Comparison of ENCODE assay signal across 16 cellular contexts in the genomic region with DNA sequence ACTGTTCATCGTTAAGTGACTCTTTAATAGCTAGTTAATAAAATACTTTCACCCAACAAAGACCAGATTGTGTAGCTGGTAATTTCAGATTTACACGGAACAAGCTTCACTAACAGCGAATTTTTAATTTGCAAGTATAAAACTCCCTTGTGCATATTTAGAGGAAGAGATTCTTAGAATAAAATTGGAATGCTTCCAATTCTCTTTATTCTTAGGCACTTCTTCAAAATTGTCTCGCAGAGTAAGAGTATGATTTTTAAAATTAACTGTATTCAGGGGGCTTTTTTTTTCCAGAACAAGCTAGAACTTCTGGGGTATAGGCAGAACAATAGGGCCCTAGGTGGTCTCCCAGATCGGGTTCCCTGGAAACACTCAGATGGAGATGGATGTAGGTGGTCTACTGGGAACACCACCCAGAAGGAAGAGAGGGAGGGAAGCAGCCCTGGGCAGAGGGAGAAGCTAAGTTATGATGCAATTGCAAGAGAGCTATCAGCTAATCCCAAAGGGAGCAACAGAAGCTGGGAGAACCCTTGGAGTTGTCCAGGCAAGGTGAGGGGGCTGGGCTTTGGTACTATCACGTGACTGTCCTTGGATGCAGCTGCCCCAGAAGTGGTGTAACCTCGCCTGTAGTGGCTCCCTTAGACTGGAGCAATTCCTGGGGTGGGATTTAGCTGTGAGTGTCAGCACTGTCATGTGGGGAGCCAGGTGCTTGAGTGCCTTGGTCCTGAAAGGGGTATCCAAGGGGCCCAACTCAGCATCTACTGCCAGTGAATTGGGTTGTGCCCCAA.
"Had no signal": no experiment of that assay in that cellular context is flagged by ENCODE, and none has a peak within 500 bp of the region (broad histone marks: within the 10 kb centered on the region; RNA-seq: fewer than 3 reads in every experiment).

No MANE protein-coding gene starts in this region.

- H3K9ac ChIP-seq: neural progenitor cell had no signal

- DNase-seq: dorsolateral prefrontal cortex; effector CD4-positive, alpha-beta T cell; gastrocnemius medialis; mesenchymal stem cell; naive thymus-derived CD4-positive, alpha-beta T cell; psoas muscle; right cardiac atrium; small intestine; stimulated activated CD4-positive, alpha-beta T cell treated with anti-CD3 and anti-CD28 coated beads, Interleukin-15, amount 100 ng/mL, for 24 hours; stimulated activated CD4-positive, alpha-beta T cell treated with anti-CD3 and anti-CD28 coated beads, Interleukin-2, amount 100 ng/mL, for 48 hours; stimulated activated naive B cell treated with anti-CD40 and anti-IgM and Interleukin-4, amounts not matched to agents 10 μg/mL and 1 μg/mL and 100 μg/mL, for 72 hours; transverse colon had no signal

- H2AFZ ChIP-seq: neural progenitor cell had no signal

- H3K4me1 ChIP-seq: gastrocnemius medialis, neural progenitor cell, psoas muscle, suprapubic skin, transverse colon had no signal

- H3K4me3 ChIP-seq: dorsolateral prefrontal cortex, gastrocnemius medialis, lung, neural progenitor cell, psoas muscle, suprapubic skin, transverse colon had no signal

- H3K27ac ChIP-seq: dorsolateral prefrontal cortex, gastrocnemius medialis, neural progenitor cell, psoas muscle, suprapubic skin, transverse colon had no signal

- H3K9me3 ChIP-seq: gastrocnemius medialis, psoas muscle, suprapubic skin, transverse colon had no signal

- H3K27me3 ChIP-seq: neural progenitor cell, transverse colon had no signal

- H3K36me3 ChIP-seq: gastrocnemius medialis, neural progenitor cell, suprapubic skin, transverse colon had no signal

- H3K4me2 ChIP-seq: neural progenitor cell had no signal

- ATAC-seq: gastrocnemius medialis; left lobe of liver; naive thymus-derived CD4-positive, alpha-beta T cell; psoas muscle; right cardiac atrium; stimulated activated naive B cell treated with anti-CD40 and anti-IgM and Interleukin-4, amounts not matched to agents 10 μg/mL and 1 μg/mL and 100 μg/mL, for 72 hours had no signal
